Comparison of ENCODE assay signal across 8 cellular contexts in the genomic region with DNA sequence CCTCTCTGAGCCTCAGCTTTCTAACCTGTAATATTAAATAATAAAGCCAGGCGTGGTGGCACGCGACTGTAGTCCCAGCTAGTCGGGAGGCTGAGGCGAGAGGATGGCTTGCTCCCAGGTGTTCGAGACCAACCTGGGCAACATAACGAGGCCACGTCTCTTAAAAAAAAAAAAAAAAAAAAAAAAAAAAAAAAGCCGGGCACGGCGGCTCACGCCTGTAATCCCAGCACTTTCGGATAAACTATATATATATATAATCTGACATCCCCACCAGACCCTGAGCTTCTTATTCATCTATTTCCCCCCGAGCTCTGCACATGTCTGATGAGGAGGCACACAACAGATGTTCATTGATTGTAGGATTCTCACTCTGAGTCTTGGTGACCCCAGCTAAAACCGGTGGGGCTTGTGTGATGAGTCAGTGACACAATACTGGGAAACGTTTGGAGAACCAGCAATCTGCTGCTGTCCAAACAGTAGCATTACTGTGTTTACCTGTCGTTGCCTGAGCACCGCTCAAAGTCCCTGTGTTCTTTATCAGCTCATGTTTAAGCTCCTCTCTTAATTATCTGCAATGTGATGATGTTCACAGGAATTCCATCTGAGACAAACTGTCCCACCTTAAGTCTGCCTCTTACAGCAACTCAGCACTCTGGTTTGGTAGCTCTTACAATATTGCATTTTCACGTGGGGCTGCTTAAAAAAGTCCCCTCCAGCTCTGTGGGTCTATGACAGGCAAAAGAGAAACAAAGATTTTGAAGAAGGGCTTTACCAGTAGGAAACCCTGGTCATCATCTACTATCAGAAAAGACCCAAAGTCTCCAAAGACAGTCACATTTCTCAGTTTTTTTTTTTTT. TPM values are rescaled to one million over a fixed set of nuclear protein-coding genes. Genes with fewer than 3 reads are reported as not detected.
DNase-seq lines count a peak whose midpoint lies in the region; ATAC-seq and TF ChIP-seq lines count a peak whose summit lies in the region.

No MANE protein-coding gene starts in this region.

- peaks cover 41% of the 10 kb centered on the region for H3K79me2 ChIP-seq in KMS-11 (ENCODE audit: insufficient read depth, low read depth)

- peak overlapping the region; percentile 97 for H3K4me2 ChIP-seq in KMS-11

- POLR2A ChIA-PET in activated CD4-positive, alpha-beta memory T cell treated with anti-CD3 and anti-CD28 coated beads for 36 hours (lab: Charles Lee): interaction anchor here (1.1 to 1.8 kb wide), 3 partner anchors 20 to 29 kb away, joined by 3 to 10 read pairs (median 7); partner anchors contain the start of gene RNF114
- POLR2A ChIA-PET in HEK293T (lab: Yijun Ruan, JAX): interaction anchor here (0.7 to 1.3 kb wide), 4 partner anchors 8 to 14 kb away, joined by 3 to 4 read pairs (median 3); no protein-coding TSS in a partner anchor

- H3K4me1 ChIP-seq in KMS-11 (ENCODE audit: low read depth, poor library complexity, severe bottlenecking) (peaks cover 31% of the 10 kb centered on the region), rectal smooth muscle tissue (ENCODE audit: control insufficient read depth, insufficient read depth, low read length) (peaks cover 8% of the 10 kb centered on the region)

- H3K36me3 Mint-ChIP-seq in activated CD4-positive, alpha-beta memory T cell treated with anti-CD3 and anti-CD28 coated beads for 36 hours: no peaks in the 10 kb centered on the region
- no peaks in the 10 kb centered on the region for H3K36me3 Mint-ChIP-seq in glutamatergic neuron (ENCODE audit: unreplicated experiment)

- peak overlapping the region; percentile 96 for H3K27ac ChIP-seq in KMS-11
- H3K27ac ChIP-seq in rectal smooth muscle tissue (ENCODE audit: low read depth, low read length): peak overlapping the region; percentile 100

- H3K4me3 ChIP-seq in KMS-11 (IDR thresholded peaks at IDR 0.05; ENCODE audit: insufficient read depth, low read depth, low read length) (no peak overlapping the region), rectal smooth muscle tissue (ENCODE audit: low read length) (peak overlapping the region; percentile 98)

- CTCF ChIA-PET in activated CD4-positive, alpha-beta memory T cell treated with anti-CD3 and anti-CD28 coated beads for 36 hours (lab: Charles Lee): interaction anchor here (0.9 to 3.5 kb wide), 9 partner anchors 12 to 382 kb away, joined by 3 to 16 read pairs (median 5); partner anchors contain the start of gene RNF114
- CTCF ChIA-PET in HEK293T (lab: Yijun Ruan, JAX): interaction anchor here (0.6 to 0.8 kb wide), 2 partner anchors 68 to 305 kb away, joined by 3 to 4 read pairs; no protein-coding TSS in a partner anchor

- peak overlapping the region; percentile 98 for H3K27ac Mint-ChIP-seq in activated CD4-positive, alpha-beta memory T cell treated with anti-CD3 and anti-CD28 coated beads for 36 hours
- H3K27ac Mint-ChIP-seq in glutamatergic neuron (ENCODE audit: unreplicated experiment): peak overlapping the region; percentile 99

- intact Hi-C loops in activated CD4-positive, alpha-beta memory T cell treated with anti-CD3 and anti-CD28 coated beads for 36 hours (cut with micrococcal nuclease): no loop called here

- H3K27me3 ChIP-seq in KMS-11 (ENCODE audit: insufficient read depth, low read depth) (no peaks in the 10 kb centered on the region), rectal smooth muscle tissue (ENCODE audit: control insufficient read depth, insufficient read depth, low read length) (no peaks in the 10 kb centered on the region)

- peak overlapping the region; percentile 90 for H2AFZ ChIP-seq in KMS-11 (ENCODE audit: low read depth)

- no peaks in the 10 kb centered on the region for H3K27me3 Mint-ChIP-seq in activated CD4-positive, alpha-beta memory T cell treated with anti-CD3 and anti-CD28 coated beads for 36 hours
- H3K27me3 Mint-ChIP-seq in glutamatergic neuron (ENCODE audit: unreplicated experiment): no peaks in the 10 kb centered on the region

- peak; percentile 55 for DNase-seq in DMS153 (lab: John Stamatoyannopoulos, UW)
- DNase-seq in activated CD4-positive, alpha-beta memory T cell treated with anti-CD3 and anti-CD28 coated beads for 36 hours: peak; percentile 54
- no peak for DNase-seq in glutamatergic neuron
- DNase-seq in GM19238 (ENCODE audit: insufficient read length, low spot score): no peak
- DNase-seq in HEK293T (ENCODE audit: extremely low spot score): no peak

- ATAC-seq in GM18909 (IDR thresholded peaks at IDR 0.05; ENCODE audit: poor library complexity, unreplicated experiment): no peak

- peak overlapping the region; percentile 98 for H3K4me3 Mint-ChIP-seq in activated CD4-positive, alpha-beta memory T cell treated with anti-CD3 and anti-CD28 coated beads for 36 hours
- peak overlapping the region; percentile 98 for H3K4me3 Mint-ChIP-seq in glutamatergic neuron (ENCODE audit: unreplicated experiment)

- no peaks in the 10 kb centered on the region; the same call in 1 of the 2 replicates for H4K20me1 ChIP-seq in KMS-11 (ENCODE audit: insufficient read depth)

- H3K9me3 Mint-ChIP-seq in activated CD4-positive, alpha-beta memory T cell treated with anti-CD3 and anti-CD28 coated beads for 36 hours: no peaks in the 10 kb centered on the region
- H3K9me3 Mint-ChIP-seq in glutamatergic neuron (ENCODE audit: unreplicated experiment): peaks cover 2% of the 10 kb centered on the region

- no peaks in the 10 kb centered on the region for H3K36me3 ChIP-seq in KMS-11 (ENCODE audit: insufficient read depth)
- peaks cover 3% of the 10 kb centered on the region for H3K36me3 ChIP-seq in rectal smooth muscle tissue (ENCODE audit: control insufficient read depth, insufficient read depth, low read length)

- peaks cover 31% of the 10 kb centered on the region for H3K4me1 Mint-ChIP-seq in activated CD4-positive, alpha-beta memory T cell treated with anti-CD3 and anti-CD28 coated beads for 36 hours (ENCODE audit: low read depth)
- H3K4me1 Mint-ChIP-seq in glutamatergic neuron (ENCODE audit: low read depth, unreplicated experiment): peaks cover 12% of the 10 kb centered on the region

- H3K9ac ChIP-seq in KMS-11 (peak overlapping the region; percentile 92), rectal smooth muscle tissue (ENCODE audit: low read length) (no peak overlapping the region)

- TF ChIP-seq CTCF in KMS-11 (conservative IDR thresholded peaks at IDR 0.05; ENCODE audit: low read depth, low read length) (no peak), glutamatergic neuron (IDR thresholded peaks at IDR 0.05; ENCODE audit: partially characterized antibody, unreplicated experiment) (no peak)

TF ChIP-seq in HEK293T, 16 proteins besides CTCF, POLR2A, EP300 and RAD21:
- no peak for TF ChIP-seq BHLHE40 (IDR thresholded peaks at IDR 0.05; ENCODE audit: borderline replicate concordance)
- TF ChIP-seq FOXM1 (IDR thresholded peaks at IDR 0.05; ENCODE audit: borderline replicate concordance): no peak
- no peak; the same call in none of the 2 replicates for TF ChIP-seq ZNF384 (IDR thresholded peaks at IDR 0.05)
- no peak for TF ChIP-seq HDGF (IDR thresholded peaks at IDR 0.05; ENCODE audit: borderline replicate concordance)
- TF ChIP-seq LEF1 (IDR thresholded peaks at IDR 0.05; ENCODE audit: borderline replicate concordance): no peak
- TF ChIP-seq SP1 (IDR thresholded peaks at IDR 0.05): no peak
TF ChIP-seq in HEK293T: peak in this region for 0.

RNA-seq across cellular contexts. Expression of gene SPATA2, which starts 1.0 kb away (rescaled TPM):
- 1 to 10 TPM; 7.9 to 8.6 TPM for total RNA-seq in activated CD4-positive, alpha-beta memory T cell treated with anti-CD3 and anti-CD28 coated beads for 36 hours
- 9.7 TPM for total RNA-seq in glutamatergic neuron (ENCODE audit: unreplicated experiment)

RNA-seq across cellular contexts. Expression of gene RNF114, which starts 19.8 kb away (rescaled TPM):
- 10 to 100 TPM; 72.1 to 72.4 TPM for total RNA-seq in activated CD4-positive, alpha-beta memory T cell treated with anti-CD3 and anti-CD28 coated beads for 36 hours
- 64.2 TPM for total RNA-seq in glutamatergic neuron (ENCODE audit: unreplicated experiment)

Comparison
In these comparisons a context has a peak if more than half of its experiments do, and no peak if none do; other contexts are left out.
1. DNase-seq: peak in DMS153 (single experiment) and activated CD4-positive, alpha-beta memory T cell treated with anti-CD3 and anti-CD28 coated beads for 36 hours (single experiment); none in glutamatergic neuron (single experiment), GM19238 (single experiment) and HEK293T (single experiment).